17 cellular contexts compared by ENCODE assay signal in genomic region chr7:47375121-47375551, GRCh38.
DNase-seq lines count a peak whose midpoint lies in the region; ATAC-seq, FAIRE-seq and TF ChIP-seq lines count a peak whose summit lies in the region.
"Had no signal": no experiment of that assay in that cellular context is flagged by ENCODE, and none has a peak within 500 bp of the region (broad histone marks: within the 10 kb centered on the region; RNA-seq: fewer than 3 reads in every experiment).

No MANE protein-coding gene starts in this region.

- peaks cover 22% of the 10 kb centered on the region for H3K36me3 Mint-ChIP-seq in astrocyte (ENCODE audit: low read depth, unreplicated experiment)
- no peaks in the 10 kb centered on the region for H3K36me3 Mint-ChIP-seq in activated CD8-positive, alpha-beta memory T cell treated with anti-CD3 and anti-CD28 coated beads, Interleukin-2, amount 10 ng/mL, durations not matched to agents 7 days and 5 days
- H3K36me3 Mint-ChIP-seq: activated naive CD4-positive, alpha-beta T cell treated with anti-CD3 and anti-CD28 coated beads, Interleukin-2, amount 50 U/mL, for 24 hours had no signal

- no TSS peak for BruUV-seq in mammary epithelial cell (replicated peaks; lab: Mats Ljungman, UMichigan)

- 19% methylated on average over 5 of the region's 6 CpGs for WGBS in mammary epithelial cell (ENCODE audit: low coverage, missing lambda C conversion rate)

- H3K4me1 ChIP-seq in astrocyte (ENCODE audit: insufficient read depth, low read length), result peaks cover 36% of the 10 kb centered on the region
- peaks cover 57% of the 10 kb centered on the region for H3K4me1 ChIP-seq in skeletal muscle satellite cell (ENCODE audit: control insufficient read depth, insufficient read depth, low read length)
- peaks cover 39% of the 10 kb centered on the region for H3K4me1 ChIP-seq in mammary epithelial cell (ENCODE audit: insufficient read depth, low read length)

- peaks cover 98% of the 10 kb centered on the region for H4K20me1 ChIP-seq in astrocyte (ENCODE audit: insufficient read depth, low read length)
- no peaks in the 10 kb centered on the region for H4K20me1 ChIP-seq in mammary epithelial cell (ENCODE audit: insufficient read depth, low read length)

- DNase-seq in GM03348 (ENCODE audit: low spot score), result peak; percentile 51
- DNase-seq in astrocyte (ENCODE audit: low read depth), result peak; percentile 76
- DNase-seq in kidney glomerular epithelial cell (lab: John Stamatoyannopoulos, UW), result peak; percentile 83
- DNase-seq in activated CD8-positive, alpha-beta memory T cell treated with anti-CD3 and anti-CD28 coated beads, Interleukin-2, amount 10 ng/mL, durations not matched to agents 7 days and 5 days, result no peak
- DNase-seq in NCI-H1105 (lab: John Stamatoyannopoulos, UW), result no peak
- DNase-seq in NCI-H2227 treated with DMSO at 0.1 percent for 48 hours (lab: John Stamatoyannopoulos, UW), result no peak
- DNase-seq in mammary epithelial cell, result no peak
- DNase-seq: activated CD4-positive, alpha-beta T cell treated with anti-CD3 and anti-CD28 coated beads for 4 hours; KG1; midbrain; NCI-H1417; nucleus accumbens; SHP77 had no signal

- H3K9me3 Mint-ChIP-seq in astrocyte (ENCODE audit: unreplicated experiment), result no peaks in the 10 kb centered on the region
- no peaks in the 10 kb centered on the region for H3K9me3 Mint-ChIP-seq in activated CD8-positive, alpha-beta memory T cell treated with anti-CD3 and anti-CD28 coated beads, Interleukin-2, amount 10 ng/mL, durations not matched to agents 7 days and 5 days (ENCODE audit: low read depth)
- H3K9me3 Mint-ChIP-seq: activated naive CD4-positive, alpha-beta T cell treated with anti-CD3 and anti-CD28 coated beads, Interleukin-2, amount 50 U/mL, for 24 hours; central memory CD8-positive, alpha-beta T cell had no signal

- ATAC-seq in activated CD8-positive, alpha-beta memory T cell treated with anti-CD3 and anti-CD28 coated beads, Interleukin-2, amount 10 ng/mL, durations not matched to agents 7 days and 5 days, result no peak

- H3K4me2 ChIP-seq in astrocyte (ENCODE audit: low read length) (peak overlapping the region; percentile 24), skeletal muscle satellite cell (ENCODE audit: low read length) (peak overlapping the region; percentile 37), mammary epithelial cell (ENCODE audit: insufficient read depth, low read depth, low read length) (no peak overlapping the region)
- H3K4me2 ChIP-seq: BLaER1 had no signal

- H3K4me3 ChIP-seq in astrocyte (ENCODE audit: insufficient read depth, low read depth, low read length), result no peak overlapping the region
- H3K4me3 ChIP-seq in skeletal muscle satellite cell (ENCODE audit: low read length), result no peak overlapping the region
- no peak overlapping the region for H3K4me3 ChIP-seq in mammary epithelial cell (replicated peaks in 1 of 3; ENCODE audit: insufficient read depth in 1 of 3, low read depth in 2 of 3, low read length in 3 of 3)
- H3K4me3 ChIP-seq: BLaER1 had no signal

- H3K27ac ChIP-seq in astrocyte (ENCODE audit: low read depth, low read length), result no peak overlapping the region
- no peak overlapping the region for H3K27ac ChIP-seq in mammary epithelial cell (ENCODE audit: insufficient read depth, low read depth, low read length)
- H3K27ac ChIP-seq: BLaER1 had no signal

- no peak overlapping the region for H3K4me3 Mint-ChIP-seq in astrocyte (ENCODE audit: unreplicated experiment)
- H3K4me3 Mint-ChIP-seq in activated CD8-positive, alpha-beta memory T cell treated with anti-CD3 and anti-CD28 coated beads, Interleukin-2, amount 10 ng/mL, durations not matched to agents 7 days and 5 days, result no peak overlapping the region
- H3K4me3 Mint-ChIP-seq: activated naive CD4-positive, alpha-beta T cell treated with anti-CD3 and anti-CD28 coated beads, Interleukin-2, amount 50 U/mL, for 24 hours; central memory CD8-positive, alpha-beta T cell had no signal

- no peak overlapping the region for H3K9ac ChIP-seq in astrocyte (ENCODE audit: low read length)
- H3K9ac ChIP-seq in skeletal muscle satellite cell (ENCODE audit: low read depth, low read length), result no peak overlapping the region
- H3K9ac ChIP-seq in mammary epithelial cell (ENCODE audit: insufficient read depth, low read length), result no peak overlapping the region
- H3K9ac ChIP-seq: BLaER1 had no signal

- H3K27me3 Mint-ChIP-seq in astrocyte (ENCODE audit: low read depth, unreplicated experiment), result no peaks in the 10 kb centered on the region
- no peaks in the 10 kb centered on the region for H3K27me3 Mint-ChIP-seq in activated CD8-positive, alpha-beta memory T cell treated with anti-CD3 and anti-CD28 coated beads, Interleukin-2, amount 10 ng/mL, durations not matched to agents 7 days and 5 days
- H3K27me3 Mint-ChIP-seq: central memory CD8-positive, alpha-beta T cell had no signal

- in situ Hi-C loops in mammary epithelial cell (cut with MboI; ENCODE audit: low sequenced_read_pairs in 2 of 2), result no loop called here

- dilution Hi-C loops in mammary epithelial cell (cut with HindIII; ENCODE audit: low sequenced_read_pairs), result no loop called here

- H3K27me3 ChIP-seq in astrocyte (ENCODE audit: insufficient read depth, low read length) (no peaks in the 10 kb centered on the region), skeletal muscle satellite cell (ENCODE audit: control insufficient read depth, insufficient read depth, low read length) (no peaks in the 10 kb centered on the region), mammary epithelial cell (ENCODE audit: insufficient read depth, low read length) (no peaks in the 10 kb centered on the region)

- intact Hi-C loops in mammary epithelial cell (cut with micrococcal nuclease), result no loop called here

- no peak overlapping the region for H2AFZ ChIP-seq in astrocyte (ENCODE audit: low read depth, low read length)
- H2AFZ ChIP-seq in mammary epithelial cell (ENCODE audit: low read depth, low read length), result no peak overlapping the region

- no peaks in the 10 kb centered on the region for H3K9me3 ChIP-seq in astrocyte (ENCODE audit: insufficient read depth, low read depth, low read length)
- no peaks in the 10 kb centered on the region for H3K9me3 ChIP-seq in skeletal muscle satellite cell (replicated peaks; ENCODE audit: low read length)
- H3K9me3 ChIP-seq in mammary epithelial cell (replicated peaks; ENCODE audit: insufficient read depth, low read length), result no peaks in the 10 kb centered on the region
- H3K9me3 ChIP-seq: BLaER1 had no signal

- FAIRE-seq in astrocyte (lab: Jason Lieb, UNC), result peak; percentile 65

- no peaks in the 10 kb centered on the region for H3K79me2 ChIP-seq in astrocyte (ENCODE audit: insufficient read depth, low read length)
- H3K79me2 ChIP-seq in mammary epithelial cell (ENCODE audit: insufficient read depth, low read length), result no peaks in the 10 kb centered on the region

- no peak for TF ChIP-seq CTCF in astrocyte (IDR thresholded peaks at IDR 0.05; ENCODE audit: insufficient read depth, low read depth, low read length)
- no peak for TF ChIP-seq CTCF in mammary epithelial cell (conservative IDR thresholded peaks at IDR 0.05 in 1 of 2, IDR thresholded peaks at IDR 0.05 in 1 of 2; ENCODE audit: extremely low read depth in 1 of 2, insufficient read depth in 1 of 2, low read depth in 1 of 2, low read length in 2 of 2)

- no peak overlapping the region for H3K27ac Mint-ChIP-seq in astrocyte (ENCODE audit: unreplicated experiment)
- no peak overlapping the region for H3K27ac Mint-ChIP-seq in activated CD8-positive, alpha-beta memory T cell treated with anti-CD3 and anti-CD28 coated beads, Interleukin-2, amount 10 ng/mL, durations not matched to agents 7 days and 5 days
- H3K27ac Mint-ChIP-seq: activated naive CD4-positive, alpha-beta T cell treated with anti-CD3 and anti-CD28 coated beads, Interleukin-2, amount 50 U/mL, for 24 hours had no signal

- peaks cover 45% of the 10 kb centered on the region for H3K4me1 Mint-ChIP-seq in astrocyte (ENCODE audit: low read depth, unreplicated experiment)
- H3K4me1 Mint-ChIP-seq in activated CD8-positive, alpha-beta memory T cell treated with anti-CD3 and anti-CD28 coated beads, Interleukin-2, amount 10 ng/mL, durations not matched to agents 7 days and 5 days, result no peaks in the 10 kb centered on the region
- H3K4me1 Mint-ChIP-seq: activated naive CD4-positive, alpha-beta T cell treated with anti-CD3 and anti-CD28 coated beads, Interleukin-2, amount 50 U/mL, for 24 hours; central memory CD8-positive, alpha-beta T cell had no signal

- CTCF ChIA-PET in activated CD8-positive, alpha-beta memory T cell treated with anti-CD3 and anti-CD28 coated beads, Interleukin-2, amount 10 ng/mL, durations not matched to agents 7 days and 5 days (lab: Charles Lee), result no interaction called here
- CTCF ChIA-PET in mammary epithelial cell (lab: Charles Lee; ENCODE audit: low non-redundant PET), result no interaction called here

- H3K36me3 ChIP-seq in astrocyte (ENCODE audit: insufficient read depth, low read length) (no peaks in the 10 kb centered on the region), skeletal muscle satellite cell (ENCODE audit: insufficient read depth, low read length) (peaks cover 29% of the 10 kb centered on the region), mammary epithelial cell (ENCODE audit: insufficient read depth, low read length) (no peaks in the 10 kb centered on the region)

Comparison
In these comparisons a context has a peak if more than half of its experiments do, and no peak if none do; other contexts are left out.
1. DNase-seq: peak in GM03348 (single experiment), astrocyte (single experiment) and kidney glomerular epithelial cell (single experiment); none in activated CD8-positive, alpha-beta memory T cell treated with anti-CD3 and anti-CD28 coated beads, Interleukin-2, amount 10 ng/mL, durations not matched to agents 7 days and 5 days (single experiment), NCI-H1105 (single experiment), NCI-H2227 treated with DMSO at 0.1 percent for 48 hours (single experiment) and mammary epithelial cell (single experiment).